In the genomic region with DNA sequence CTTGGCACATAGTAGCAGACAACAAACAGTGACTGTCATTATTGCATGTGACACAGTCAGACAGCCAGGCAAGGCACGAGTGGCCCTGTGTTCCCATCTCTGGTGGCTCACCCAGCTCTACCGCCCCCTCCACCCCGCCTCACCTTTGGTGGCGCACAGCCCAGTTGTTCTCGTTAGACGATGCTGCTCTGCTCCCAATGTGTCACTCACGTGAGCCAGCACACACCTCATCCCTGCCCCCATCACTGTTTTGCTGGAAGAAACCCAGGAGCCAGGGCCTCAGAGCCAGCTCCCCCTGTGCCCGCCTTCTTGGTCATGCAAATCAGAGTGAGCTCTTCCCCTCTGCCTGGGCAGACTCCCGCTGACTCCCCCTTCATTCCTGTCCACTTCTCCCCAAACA, we compare ENCODE assay signal across 10 cellular contexts.
DNase-seq lines count a peak whose midpoint lies in the region; ATAC-seq and TF ChIP-seq lines count a peak whose summit lies in the region.
"Had no signal": no experiment of that assay in that cellular context is flagged by ENCODE, and none has a peak within 500 bp of the region (broad histone marks: within the 10 kb centered on the region; RNA-seq: fewer than 3 reads in every experiment).

No MANE protein-coding gene starts in this region.

- H3K27ac ChIP-seq in HUES64 (ENCODE audit: low read depth, low read length) = peak overlapping the region; percentile 46; the same call in 1 of the 2 replicates
- peak overlapping the region in 4 of 12 donors; percentile 10 to 42 (median 27) for H3K27ac ChIP-seq in heart left ventricle

- H3K36me3 ChIP-seq in HUES64 (ENCODE audit: insufficient read depth, low read length) = no peaks in the 10 kb centered on the region
- no peaks in the 10 kb centered on the region for H3K36me3 ChIP-seq in heart left ventricle

- H3K9me3 Mint-ChIP-seq in progenitor cell of endocrine pancreas (ENCODE audit: low read depth) = no peaks in the 10 kb centered on the region

- in situ Hi-C loops in KBM-7 (cut with MboI; ENCODE audit: low pct_unique_long_range_greater_than_20kb, low sequenced_read_pairs) = no loop called here

- H3K27ac Mint-ChIP-seq in progenitor cell of endocrine pancreas = peak overlapping the region; percentile 71

- H3K9me3 ChIP-seq in HUES64 (ENCODE audit: insufficient read depth, low read depth, low read length) (no peaks in the 10 kb centered on the region), heart left ventricle (no peaks in the 10 kb centered on the region)

- no peaks in the 10 kb centered on the region for H3K36me3 Mint-ChIP-seq in progenitor cell of endocrine pancreas (ENCODE audit: insufficient read depth)
- H3K36me3 Mint-ChIP-seq: stimulated activated naive B cell treated with anti-CD40 and anti-IgM and Interleukin-4, amounts not matched to agents 10 μg/mL and 1 μg/mL and 100 μg/mL, for 72 hours had no signal

- peak in 3 of 4 donors; percentile 33 to 69 (median 57) for ATAC-seq in heart left ventricle
- no peak for ATAC-seq in GM18868 (IDR thresholded peaks at IDR 0.05; ENCODE audit: unreplicated experiment)
- no peak for ATAC-seq in HG02981 (IDR thresholded peaks at IDR 0.05; ENCODE audit: unreplicated experiment)
- ATAC-seq: stimulated activated naive B cell treated with anti-CD40 and anti-IgM and Interleukin-4, amounts not matched to agents 10 μg/mL and 1 μg/mL and 100 μg/mL, for 72 hours had no signal

- no peak overlapping the region for H3K9ac ChIP-seq in HUES64 (ENCODE audit: low read depth, low read length)

- no peaks in the 10 kb centered on the region for H3K27me3 Mint-ChIP-seq in progenitor cell of endocrine pancreas

- TF ChIP-seq CTCF in heart left ventricle (IDR thresholded peaks at IDR 0.05) = no peak
- TF ChIP-seq CTCF in progenitor cell of endocrine pancreas (IDR thresholded peaks at IDR 0.05; ENCODE audit: unreplicated experiment) = no peak

- H3K4me1 ChIP-seq in HUES64 (ENCODE audit: insufficient read depth, low read length) (peaks cover 14% of the 10 kb centered on the region), heart left ventricle (peaks cover 3 to 28% (median 22%) of the 10 kb centered on the region in 12 donors)

- H3K27me3 ChIP-seq in HUES64 (ENCODE audit: insufficient read depth, low read length) = no peaks in the 10 kb centered on the region
- H3K27me3 ChIP-seq in heart left ventricle = no peaks in the 10 kb centered on the region

- DNase-seq in NCI-H510A treated with DMSO at 0.1 percent for 48 hours (lab: John Stamatoyannopoulos, UW) = peak; percentile 62
- DNase-seq in heart left ventricle = peak in 2 of 5 donors; percentile 77 to 78
- DNase-seq in progenitor cell of endocrine pancreas (ENCODE audit: low spot score, unreplicated experiment) = no peak
- no peak for DNase-seq in dedifferentiated amniotic fluid mesenchymal stem cell (ENCODE audit: extremely low spot score)
- DNase-seq in KBM-7 = no peak
- DNase-seq: cortex of kidney; stimulated activated naive B cell treated with anti-CD40 and anti-IgM and Interleukin-4, amounts not matched to agents 10 μg/mL and 1 μg/mL and 100 μg/mL, for 72 hours had no signal

- no peak overlapping the region for H3K4me3 Mint-ChIP-seq in progenitor cell of endocrine pancreas (ENCODE audit: low read depth)
- H3K4me3 Mint-ChIP-seq: stimulated activated naive B cell treated with anti-CD40 and anti-IgM and Interleukin-4, amounts not matched to agents 10 μg/mL and 1 μg/mL and 100 μg/mL, for 72 hours had no signal

- H3K4me1 Mint-ChIP-seq in progenitor cell of endocrine pancreas (ENCODE audit: low read depth) = peaks cover 47% of the 10 kb centered on the region

- intact Hi-C loops in heart left ventricle (cut with DNase I) = loop anchor here in 5 of 10 donors (5.0 to 10.0 kb wide), 5 partner anchors 103 to 187 kb away; no protein-coding TSS in a partner anchor

- WGBS in HUES64 = 54% methylated on average over 9 of the region's 9 CpGs
- WGBS in heart left ventricle, 4 donors = 60 to 67% (median 64%) methylated on average over 9 of the region's 9 CpGs

- H3K4me3 ChIP-seq in HUES64 (ENCODE audit: low read length) (no peak overlapping the region), heart left ventricle (no peak overlapping the region)

- no peak for TF ChIP-seq POLR2A in heart left ventricle (IDR thresholded peaks at IDR 0.05)

Comparison
In these comparisons a context has a peak if more than half of its experiments do, and no peak if none do; other contexts are left out.
1. ATAC-seq: peak in heart left ventricle (3 of 4); none in GM18868 (single experiment) and HG02981 (single experiment).